ENCODE assay signal across 10 cellular contexts in the genomic region with DNA sequence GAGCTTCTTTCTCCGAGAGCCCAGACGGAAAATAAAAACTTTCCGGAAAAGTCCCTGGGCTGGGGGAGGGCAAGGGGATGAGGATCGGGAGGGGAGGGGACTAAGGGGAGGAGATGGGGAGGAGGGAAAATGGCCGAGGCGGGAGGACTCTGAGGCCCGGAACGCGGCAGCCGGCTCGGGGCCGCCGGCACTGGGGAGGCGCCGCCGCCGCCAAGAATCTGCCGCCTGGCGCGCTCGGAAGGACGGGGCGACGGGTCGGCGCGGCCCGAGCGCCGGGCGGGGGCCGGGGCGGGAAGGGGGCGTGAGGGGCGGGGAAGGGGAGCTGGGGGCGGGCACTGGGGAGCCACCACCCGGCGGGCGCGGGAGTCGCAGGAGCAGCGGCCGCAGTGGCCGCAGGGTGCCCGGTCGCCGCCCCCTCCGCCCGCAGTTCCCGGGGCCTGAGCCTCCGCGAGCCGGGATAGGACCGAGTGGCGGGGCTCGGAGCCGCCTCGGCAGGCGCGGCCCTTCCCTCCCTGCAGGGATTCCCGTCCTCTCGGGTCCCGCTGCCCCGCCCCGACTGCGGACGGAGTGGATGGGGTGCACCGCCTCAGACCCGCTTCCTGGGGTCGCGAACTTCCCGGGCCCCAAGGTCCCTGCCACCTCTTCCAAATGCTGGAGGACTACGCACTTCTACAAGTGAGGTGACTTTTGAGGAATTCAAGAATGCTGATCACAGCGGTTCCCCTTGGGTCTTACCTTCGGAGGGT. TPM values are rescaled to one million over a fixed set of nuclear protein-coding genes. Genes with fewer than 3 reads are reported as not detected.
DNase-seq lines count a peak whose midpoint lies in the region; ATAC-seq and TF ChIP-seq lines count a peak whose summit lies in the region.
"Had no signal": no experiment of that assay in that cellular context is flagged by ENCODE, and none has a peak within 500 bp of the region (broad histone marks: within the 10 kb centered on the region; RNA-seq: fewer than 3 reads in every experiment).

Gene PRKD1, minus strand, starts transcription at position 252 of the 746 bp plus-strand sequence.

- H3K27ac Mint-ChIP-seq in HFFc6: peak within 1 kb of the TSS; percentile 59
- no peak within 1 kb of the TSS for H3K27ac Mint-ChIP-seq in central memory CD8-positive, alpha-beta T cell (ENCODE audit: low read depth)
- H3K27ac Mint-ChIP-seq: activated naive CD4-positive, alpha-beta T cell treated with anti-CD3 and anti-CD28 coated beads, Interleukin-2, amount 50 U/mL, for 72 hours had no signal

- DNase-seq in NCI-H748 (lab: John Stamatoyannopoulos, UW; ENCODE audit: unreplicated experiment): peak; percentile 83
- DNase-seq in NCI-H748 treated with DMSO at 0.1 percent for 48 hours (lab: John Stamatoyannopoulos, UW): no peak
- DNase-seq in HFFc6: peak; percentile 41
- DNase-seq in NCI-H446 (lab: John Stamatoyannopoulos, UW): peak; percentile 52 to 76
- no peak for DNase-seq in central memory CD8-positive, alpha-beta T cell (ENCODE audit: low spot score in 2 of 2)
- peak; percentile 67 for DNase-seq in iris pigment epithelial cell (ENCODE audit: low read depth)
- no peak for DNase-seq in skeletal muscle cell (ENCODE audit: low read depth)
- DNase-seq: DND-41 had no signal

- H3K9me3 Mint-ChIP-seq in HFFc6: no peaks in the 10 kb centered on the region
- peaks cover 27% of the 10 kb centered on the region for H3K9me3 Mint-ChIP-seq in central memory CD8-positive, alpha-beta T cell

- no peak for ATAC-seq in central memory CD8-positive, alpha-beta T cell (replicated peaks; ENCODE audit: extremely low read depth, poor library complexity, severe bottlenecking)
- no peak for ATAC-seq in activated CD4-positive, CD25-positive, alpha-beta regulatory T cell treated with anti-CD3 and anti-CD28 coated beads, Interleukin-2, amount 50 U/mL, for 24 hours

- peak within 1 kb of the TSS; percentile 89 for H3K4me3 ChIP-seq in skeletal muscle cell (ENCODE audit: low read depth, low read length)

- no peaks in the 10 kb centered on the region for H3K36me3 Mint-ChIP-seq in HFFc6 (ENCODE audit: low read depth)
- no peaks in the 10 kb centered on the region for H3K36me3 Mint-ChIP-seq in central memory CD8-positive, alpha-beta T cell (ENCODE audit: insufficient read depth)

- peak within 1 kb of the TSS; percentile 98 for H3K4me3 Mint-ChIP-seq in HFFc6
- peak within 1 kb of the TSS; percentile 49 for H3K4me3 Mint-ChIP-seq in central memory CD8-positive, alpha-beta T cell

- peak; percentile 40; the same call in 1 of the 2 replicates for TF ChIP-seq CTCF in HFFc6 (IDR thresholded peaks at IDR 0.05)

- no peaks in the 10 kb centered on the region for H3K27me3 Mint-ChIP-seq in HFFc6 (ENCODE audit: insufficient read depth)
- peaks cover 23% of the 10 kb centered on the region for H3K27me3 Mint-ChIP-seq in central memory CD8-positive, alpha-beta T cell

- peaks cover 59% of the 10 kb centered on the region for H3K4me1 Mint-ChIP-seq in HFFc6 (ENCODE audit: low read depth)
- H3K4me1 Mint-ChIP-seq in central memory CD8-positive, alpha-beta T cell: peaks cover 6% of the 10 kb centered on the region

RNA-seq across cellular contexts. Expression of gene PRKD1, which starts in this region (rescaled TPM):
- 10 to 100 TPM; 19.1 to 23.9 (median 21.7) TPM for total RNA-seq in HFFc6 (2021; fragmentation: NEBNext Ultra II Directional; extraction: Animal tissue kit (Norgen Biotek cat#: 25700))
- total RNA-seq: activated naive CD4-positive, alpha-beta T cell treated with anti-CD3 and anti-CD28 coated beads, Interleukin-2, amount 50 U/mL, for 72 hours had no signal

Comparison
In these comparisons a context has a peak if more than half of its experiments do, and no peak if none do; other contexts are left out.
1. DNase-seq: peak in NCI-H748 (single experiment), HFFc6 (single experiment), NCI-H446 (2 of 2) and iris pigment epithelial cell (single experiment); none in NCI-H748 treated with DMSO at 0.1 percent for 48 hours (single experiment), central memory CD8-positive, alpha-beta T cell (0 of 2) and skeletal muscle cell (single experiment).